ENCODE assay signal across 8 cellular contexts in genomic region chr16:71526111-71526998, GRCh38. TPM values are rescaled to one million over a fixed set of nuclear protein-coding genes. Genes with fewer than 3 reads are reported as not detected.
DNase-seq lines count a peak whose midpoint lies in the region; ATAC-seq and TF ChIP-seq lines count a peak whose summit lies in the region.

Gene CHST4 (plus strand): TSS chr16:71526426. CDS start chr16:71536678, 10,252 bp downstream.

- no peak within 1 kb of the TSS for H3K4me3 Mint-ChIP-seq in activated T-helper 17 cell treated with anti-CD3 and anti-CD28 coated beads, Interleukin-2, amount 50 U/mL, for 72 hours

- no peaks in the 10 kb centered on the region for H3K4me1 ChIP-seq in lower lobe of right lung

- DNase-seq in DMS 273 (lab: John Stamatoyannopoulos, UW; ENCODE audit: unreplicated experiment) = peak; percentile 59
- peak; percentile 33 for DNase-seq in KBM-7
- DNase-seq in lower lobe of right lung = no peak
- no peak for DNase-seq in SK-N-DZ (ENCODE audit: low spot score)

- H3K9me3 ChIP-seq in lower lobe of right lung = no peaks in the 10 kb centered on the region

- peaks cover 24% of the 10 kb centered on the region for H3K27me3 Mint-ChIP-seq in activated T-helper 17 cell treated with anti-CD3 and anti-CD28 coated beads, Interleukin-2, amount 50 U/mL, for 72 hours

- no peak within 1 kb of the TSS for H3K27ac ChIP-seq in lower lobe of right lung

- no peak within 1 kb of the TSS for H3K4me3 ChIP-seq in lower lobe of right lung

- no peaks in the 10 kb centered on the region for H3K36me3 Mint-ChIP-seq in activated T-helper 17 cell treated with anti-CD3 and anti-CD28 coated beads, Interleukin-2, amount 50 U/mL, for 72 hours (ENCODE audit: low read depth)

- no peaks in the 10 kb centered on the region for H3K4me1 Mint-ChIP-seq in activated T-helper 17 cell treated with anti-CD3 and anti-CD28 coated beads, Interleukin-2, amount 50 U/mL, for 72 hours

- ATAC-seq in activated T-helper 17 cell treated with anti-CD3 and anti-CD28 coated beads, Interleukin-2, amount 50 U/mL, for 72 hours (replicated peaks) = peak; percentile 43
- peak; percentile 57 to 73 for ATAC-seq in lower lobe of right lung
- ATAC-seq in GM18519 (IDR thresholded peaks at IDR 0.05; ENCODE audit: low FRiP score, unreplicated experiment) = no peak
- ATAC-seq in GM21825 (IDR thresholded peaks at IDR 0.05; ENCODE audit: unreplicated experiment) = no peak
- ATAC-seq in HG03521 (IDR thresholded peaks at IDR 0.05; ENCODE audit: unreplicated experiment) = no peak

- H3K9me3 Mint-ChIP-seq in activated T-helper 17 cell treated with anti-CD3 and anti-CD28 coated beads, Interleukin-2, amount 50 U/mL, for 72 hours = no peaks in the 10 kb centered on the region

- intact Hi-C loops in lower lobe of right lung (cut with DNase I) = no loop called here

- TF ChIP-seq CTCF in lower lobe of right lung (IDR thresholded peaks at IDR 0.05) = no peak

- H3K27me3 ChIP-seq in lower lobe of right lung (ENCODE audit: low read depth) = no peaks in the 10 kb centered on the region

- in situ Hi-C loops in KBM-7 (cut with MboI; ENCODE audit: low pct_unique_long_range_greater_than_20kb, low sequenced_read_pairs) = no loop called here

- no peak within 1 kb of the TSS for H3K27ac Mint-ChIP-seq in activated T-helper 17 cell treated with anti-CD3 and anti-CD28 coated beads, Interleukin-2, amount 50 U/mL, for 72 hours

- no peaks in the 10 kb centered on the region for H3K36me3 ChIP-seq in lower lobe of right lung

RNA-seq across cellular contexts. Expression of gene CHST4, which starts in this region (rescaled TPM):
- not detected for total RNA-seq in activated T-helper 17 cell treated with anti-CD3 and anti-CD28 coated beads, Interleukin-2, amount 50 U/mL, for 72 hours
- total RNA-seq in lower lobe of right lung = 0.27 TPM
- not detected in 2 replicates for polyA plus RNA-seq in SK-N-DZ (2014; cell fraction: cytosol; rRNA removed)
- not detected in 2 replicates for polyA plus RNA-seq in SK-N-DZ (2014; cell fraction: nucleus; rRNA removed)

Comparison
In these comparisons a context has a peak if more than half of its experiments do, and no peak if none do; other contexts are left out.
1. Peak in ATAC-seq in activated T-helper 17 cell treated with anti-CD3 and anti-CD28 coated beads, Interleukin-2, amount 50 U/mL, for 72 hours; RNA of the gene not detected or under 1 TPM.
2. Peak in ATAC-seq in lower lobe of right lung; RNA of the gene not detected or under 1 TPM.
3. DNase-seq: peak in DMS 273 (single experiment) and KBM-7 (single experiment); none in lower lobe of right lung (single experiment) and SK-N-DZ (single experiment).